4 cellular contexts compared by ENCODE assay signal in genomic region chr5:142915038-142915437, GRCh38.
"Had no signal": no experiment of that assay in that cellular context is flagged by ENCODE, and none has a peak within 500 bp of the region (broad histone marks: within the 10 kb centered on the region; RNA-seq: fewer than 3 reads in every experiment).

No MANE protein-coding gene starts in this region.

- H3K4me3 ChIP-seq: GM12878 had no signal

- DNase-seq: GDM1 had no signal

- FAIRE-seq: G401.6, GM12878, GM12892 had no signal
